In the genomic region with DNA sequence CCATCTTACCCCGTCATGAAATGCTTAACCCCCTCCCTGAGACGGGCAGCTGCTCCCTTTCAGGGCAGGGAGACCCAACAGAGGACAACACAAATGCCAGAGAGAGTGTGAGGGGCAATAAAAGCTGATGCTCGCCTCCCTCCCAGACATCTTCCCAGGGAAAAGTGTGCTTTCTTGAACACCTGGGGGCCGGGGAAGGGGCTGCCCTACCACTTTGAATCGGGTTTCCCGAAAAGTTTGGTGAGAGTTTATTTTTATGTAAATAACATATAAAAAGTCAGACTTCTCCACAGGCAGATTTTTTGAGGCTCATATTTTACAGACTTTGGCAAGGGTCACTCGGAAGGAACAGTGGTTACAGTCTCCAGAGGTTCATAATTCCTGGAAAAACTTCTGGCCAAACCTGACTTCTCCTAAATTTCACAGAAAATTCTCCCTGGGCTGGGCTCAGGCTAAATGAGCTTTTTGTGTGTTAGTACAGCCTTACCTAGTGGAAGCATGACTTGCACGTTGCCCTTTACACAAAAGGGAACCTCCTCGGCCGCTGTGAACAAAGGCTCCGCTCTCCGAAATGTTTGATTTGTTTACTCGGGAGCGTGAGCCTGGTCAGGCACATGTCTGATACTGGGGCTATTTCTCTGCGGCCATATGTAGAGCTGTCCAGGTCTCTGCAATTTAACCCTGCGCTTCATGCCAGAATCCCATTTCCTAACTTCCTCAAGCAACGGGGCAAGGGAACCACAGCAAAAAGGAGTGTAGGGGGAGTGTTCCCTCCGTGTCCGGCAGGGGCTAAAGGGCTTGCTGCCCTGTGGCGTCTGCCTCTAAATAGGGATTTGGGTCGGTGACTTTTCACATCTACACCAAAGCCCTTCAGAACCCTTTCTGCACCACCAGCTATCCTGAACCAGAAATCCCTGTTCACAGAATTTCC, we compare ENCODE assay signal across 11 cellular contexts. TPM values are rescaled to one million over a fixed set of nuclear protein-coding genes. Genes with fewer than 3 reads are reported as not detected.
DNase-seq lines count a peak whose midpoint lies in the region; ATAC-seq lines count a peak whose summit lies in the region.
"Had no signal": no experiment of that assay in that cellular context is flagged by ENCODE, and none has a peak within 500 bp of the region (broad histone marks: within the 10 kb centered on the region; RNA-seq: fewer than 3 reads in every experiment).

No MANE protein-coding gene starts in this region.

- no peaks in the 10 kb centered on the region for H3K27me3 ChIP-seq in CD8-positive, alpha-beta memory T cell (ENCODE audit: insufficient read depth, low read length, poor library complexity, severe bottlenecking)

- CTCF ChIA-PET in CD8-positive, alpha-beta memory T cell (lab: Charles Lee): no interaction called here

- no peaks in the 10 kb centered on the region for H3K9me3 ChIP-seq in CD8-positive, alpha-beta memory T cell (ENCODE audit: low read length)

- peaks cover 0 to 2% (median 0%) of the 10 kb centered on the region in 5 donors for H3K9me3 Mint-ChIP-seq in CD8-positive, alpha-beta memory T cell

- POLR2A ChIA-PET in CD8-positive, alpha-beta memory T cell (lab: Charles Lee): no interaction called here

- no peak overlapping the region for H3K4me3 ChIP-seq in CD8-positive, alpha-beta memory T cell (ENCODE audit: low read length)

- H3K27ac ChIP-seq in CD8-positive, alpha-beta memory T cell (ENCODE audit: low read depth, low read length): peak overlapping the region; percentile 24

- ATAC-seq in HG03571 (IDR thresholded peaks at IDR 0.05; ENCODE audit: unreplicated experiment): no peak
- ATAC-seq in HG02623 (IDR thresholded peaks at IDR 0.05; ENCODE audit: unreplicated experiment): no peak

- no peaks in the 10 kb centered on the region for H3K36me3 Mint-ChIP-seq in CD8-positive, alpha-beta memory T cell
- H3K36me3 Mint-ChIP-seq: CD4-positive, CD25-positive, alpha-beta regulatory T cell had no signal

- H3K27me3 Mint-ChIP-seq in CD8-positive, alpha-beta memory T cell: peaks cover 29 to 72% of the 10 kb centered on the region in 2 donors

- H3K4me1 Mint-ChIP-seq in CD8-positive, alpha-beta memory T cell: no peaks in the 10 kb centered on the region
- H3K4me1 Mint-ChIP-seq: CD4-positive, CD25-positive, alpha-beta regulatory T cell had no signal

- H3K4me1 ChIP-seq in CD8-positive, alpha-beta memory T cell (ENCODE audit: insufficient read depth, low read length): no peaks in the 10 kb centered on the region

- DNase-seq in CD8-positive, alpha-beta memory T cell: no peak
- DNase-seq in NCI-H146 (lab: John Stamatoyannopoulos, UW) (peak; percentile 66), ecto neural progenitor cell (ENCODE audit: low spot score) (peak; percentile 64), medulla oblongata (ENCODE audit: extremely low spot score) (peak; percentile 4), HCEC 1CT (no peak)
- no peak for DNase-seq in stimulated activated CD4-positive, alpha-beta T cell treated with anti-CD3 and anti-CD28 coated beads, Interleukin-4, amount 100 ng/mL, for 4 hours
- DNase-seq: T-helper 1 cell had no signal

- no peaks in the 10 kb centered on the region for H3K36me3 ChIP-seq in CD8-positive, alpha-beta memory T cell (ENCODE audit: insufficient read depth, low read length)

- no peak overlapping the region for H3K4me3 Mint-ChIP-seq in CD8-positive, alpha-beta memory T cell
- H3K4me3 Mint-ChIP-seq: CD4-positive, CD25-positive, alpha-beta regulatory T cell had no signal

- peak overlapping the region in 1 of 8 donors; percentile 13 for H3K27ac Mint-ChIP-seq in CD8-positive, alpha-beta memory T cell
- H3K27ac Mint-ChIP-seq: CD4-positive, CD25-positive, alpha-beta regulatory T cell had no signal

RNA-seq across cellular contexts. Expression of a gene that starts 3.4 kb away (rescaled TPM):
- not detected for total RNA-seq in CD8-positive, alpha-beta memory T cell
- not detected for polyA plus RNA-seq in CD8-positive, alpha-beta memory T cell
- total RNA-seq: CD4-positive, CD25-positive, alpha-beta regulatory T cell; mononuclear cell had no signal
- polyA plus RNA-seq: CD4-positive, CD25-positive, alpha-beta regulatory T cell had no signal

Comparison
In these comparisons a context has a peak if more than half of its experiments do, and no peak if none do; other contexts are left out.
1. DNase-seq: peak in NCI-H146 (single experiment), ecto neural progenitor cell (single experiment) and medulla oblongata (single experiment); none in CD8-positive, alpha-beta memory T cell (0 of 5), stimulated activated CD4-positive, alpha-beta T cell treated with anti-CD3 and anti-CD28 coated beads, Interleukin-4, amount 100 ng/mL, for 4 hours (0 of 2) and HCEC 1CT (single experiment).